In genomic region chr2:95383635-95384027, GRCh38 we compare ENCODE assay signal across 20 cellular contexts.
"Had no signal": no experiment of that assay in that cellular context is flagged by ENCODE, and none has a peak within 500 bp of the region (broad histone marks: within the 10 kb centered on the region; RNA-seq: fewer than 3 reads in every experiment).

No MANE protein-coding gene starts in this region.

- H3K4me3 ChIP-seq: dorsolateral prefrontal cortex, testis, vagina had no signal

- H3K9me3 Mint-ChIP-seq: activated T-cell treated with anti-CD3 and anti-CD28 coated beads, Interleukin-2, amount 50 U/mL, for 72 hours; naive thymus-derived CD4-positive, alpha-beta T cell; T-helper 1 cell treated with Interleukin-12 subunit alpha and Interleukin-12 subunit beta and Interleukin-4 antibody, amounts not matched to agents 30 μg/mL and 1 μg/mL, for 36 hours had no signal

- H3K27ac Mint-ChIP-seq: activated naive CD8-positive, alpha-beta T cell; activated T-cell treated with anti-CD3 and anti-CD28 coated beads, Interleukin-2, amount 50 U/mL, for 72 hours; naive thymus-derived CD4-positive, alpha-beta T cell had no signal

- H3K27ac ChIP-seq: dorsolateral prefrontal cortex, vagina, WERI-Rb-1 had no signal

- H3K36me3 ChIP-seq: vagina, WERI-Rb-1 had no signal

- DNase-seq: activated CD4-positive, alpha-beta T cell treated with anti-CD3 and anti-CD28 coated beads for 48 hours; activated CD4-positive, alpha-beta T cell treated with anti-CD3 and anti-CD28 coated beads, Interleukin-2, amount 50 U/mL, for 48 hours; activated effector memory CD4-positive, alpha-beta T cell treated with Interleukin-2 at 50 U/mL for 16 hours; activated naive CD4-positive, alpha-beta T cell treated with Interleukin-2 at 50 U/mL for 16 hours; activated T-cell treated with anti-CD3 and anti-CD28 coated beads, Interleukin-2, amount 50 U/mL, for 72 hours; effector memory CD4-positive, alpha-beta T cell; midbrain; naive thymus-derived CD4-positive, alpha-beta T cell; occipital lobe; stimulated activated naive CD4-positive, alpha-beta T cell treated with Interleukin-2 at 50 U/mL for 16 hours; SW 1271; T-helper 9 cell; trophoblast cell; WERI-Rb-1 had no signal

- H3K36me3 Mint-ChIP-seq: activated naive CD8-positive, alpha-beta T cell; naive thymus-derived CD4-positive, alpha-beta T cell had no signal

- ATAC-seq: activated CD4-positive, CD25-positive, alpha-beta regulatory T cell treated with anti-CD3 and anti-CD28 coated beads, Interleukin-2, amount 50 U/mL, for 24 hours; activated T-cell treated with anti-CD3 and anti-CD28 coated beads, Interleukin-2, amount 50 U/mL, for 72 hours; naive thymus-derived CD4-positive, alpha-beta T cell had no signal

- H3K9me3 ChIP-seq: testis, vagina had no signal

- H3K27me3 ChIP-seq: dorsolateral prefrontal cortex, testis, vagina had no signal

- H3K4me3 Mint-ChIP-seq: activated naive CD8-positive, alpha-beta T cell; activated T-cell treated with anti-CD3 and anti-CD28 coated beads, Interleukin-2, amount 50 U/mL, for 72 hours; naive thymus-derived CD4-positive, alpha-beta T cell; T-helper 1 cell treated with Interleukin-12 subunit alpha and Interleukin-12 subunit beta and Interleukin-4 antibody, amounts not matched to agents 30 μg/mL and 1 μg/mL, for 36 hours had no signal
